ENCODE assay signal across 2 cellular contexts in genomic region chr5:175288048-175288621, GRCh38.
TF ChIP-seq lines count a peak whose summit lies in the region.

No MANE protein-coding gene starts in this region.

TF ChIP-seq in HEK293, 187 proteins besides CTCF, POLR2A, EP300 and RAD21 (continued from another document and continues in another):
- TF ChIP-seq ZFHX2 (tag by site-specific recombination; conservative IDR thresholded peaks at IDR 0.05) (no peak), ZNF23 (tag by site-specific recombination; IDR thresholded peaks at IDR 0.05; ENCODE audit: borderline replicate concordance) (no peak), ZNF549 (tag by site-specific recombination; IDR thresholded peaks at IDR 0.05) (0 out of 2 replicates have a peak, but pooled peaks have one; percentile 26), ZNF768 (tag by site-specific recombination; IDR thresholded peaks at IDR 0.05) (no peak), GLIS2 (tag by site-specific recombination; IDR thresholded peaks at IDR 0.05) (no peak), SCRT1 (tag by site-specific recombination; IDR thresholded peaks at IDR 0.05; ENCODE audit: borderline replicate concordance) (no peak), ZBTB48 (tag by site-specific recombination; IDR thresholded peaks at IDR 0.05) (peak; percentile 43; the same call in 1 of the 2 replicates), ZNF239 (tag by site-specific recombination; IDR thresholded peaks at IDR 0.05) (no peak), ZNF112 (tag by site-specific recombination; IDR thresholded peaks at IDR 0.05) (peak; percentile 78), ZNF473 (tag by site-specific recombination; IDR thresholded peaks at IDR 0.05) (no peak), ZNF76 (tag by site-specific recombination; IDR thresholded peaks at IDR 0.05; ENCODE audit: borderline replicate concordance, low read depth) (no peak), ZNF221 (tag by site-specific recombination; IDR thresholded peaks at IDR 0.05; ENCODE audit: borderline replicate concordance) (no peak), ZBTB21 (tag by site-specific recombination; IDR thresholded peaks at IDR 0.05) (no peak), ZNF169 (tag by site-specific recombination; IDR thresholded peaks at IDR 0.05) (no peak), OVOL3 (tag by site-specific recombination; IDR thresholded peaks at IDR 0.05) (no peak), ZNF501 (tag by site-specific recombination; IDR thresholded peaks at IDR 0.05) (0 out of 2 replicates have a peak, but pooled peaks have one; percentile 28), ZEB2 (tag by site-specific recombination; IDR thresholded peaks at IDR 0.05) (no peak), HIC1 (tag by site-specific recombination; IDR thresholded peaks at IDR 0.05) (0 out of 2 replicates have a peak, but pooled peaks have one; percentile 45), ZNF837 (tag by site-specific recombination; IDR thresholded peaks at IDR 0.05) (no peak), ZNF155 (tag by site-specific recombination; IDR thresholded peaks at IDR 0.05) (no peak), ZBTB20 (tag by site-specific recombination; IDR thresholded peaks at IDR 0.05) (0 out of 2 replicates have a peak, but pooled peaks have one; percentile 30), ZNF701 (tag by site-specific recombination; IDR thresholded peaks at IDR 0.05) (no peak), ZNF341 (tag by site-specific recombination; IDR thresholded peaks at IDR 0.05; ENCODE audit: low read depth) (no peak), ZNF830 (tag by site-specific recombination; IDR thresholded peaks at IDR 0.05; ENCODE audit: low read depth) (no peak), ZNF426 (tag by site-specific recombination; IDR thresholded peaks at IDR 0.05) (no peak), SALL2 (tag by site-specific recombination; IDR thresholded peaks at IDR 0.05; ENCODE audit: borderline replicate concordance) (no peak)
- TF ChIP-seq, protein P1, sequence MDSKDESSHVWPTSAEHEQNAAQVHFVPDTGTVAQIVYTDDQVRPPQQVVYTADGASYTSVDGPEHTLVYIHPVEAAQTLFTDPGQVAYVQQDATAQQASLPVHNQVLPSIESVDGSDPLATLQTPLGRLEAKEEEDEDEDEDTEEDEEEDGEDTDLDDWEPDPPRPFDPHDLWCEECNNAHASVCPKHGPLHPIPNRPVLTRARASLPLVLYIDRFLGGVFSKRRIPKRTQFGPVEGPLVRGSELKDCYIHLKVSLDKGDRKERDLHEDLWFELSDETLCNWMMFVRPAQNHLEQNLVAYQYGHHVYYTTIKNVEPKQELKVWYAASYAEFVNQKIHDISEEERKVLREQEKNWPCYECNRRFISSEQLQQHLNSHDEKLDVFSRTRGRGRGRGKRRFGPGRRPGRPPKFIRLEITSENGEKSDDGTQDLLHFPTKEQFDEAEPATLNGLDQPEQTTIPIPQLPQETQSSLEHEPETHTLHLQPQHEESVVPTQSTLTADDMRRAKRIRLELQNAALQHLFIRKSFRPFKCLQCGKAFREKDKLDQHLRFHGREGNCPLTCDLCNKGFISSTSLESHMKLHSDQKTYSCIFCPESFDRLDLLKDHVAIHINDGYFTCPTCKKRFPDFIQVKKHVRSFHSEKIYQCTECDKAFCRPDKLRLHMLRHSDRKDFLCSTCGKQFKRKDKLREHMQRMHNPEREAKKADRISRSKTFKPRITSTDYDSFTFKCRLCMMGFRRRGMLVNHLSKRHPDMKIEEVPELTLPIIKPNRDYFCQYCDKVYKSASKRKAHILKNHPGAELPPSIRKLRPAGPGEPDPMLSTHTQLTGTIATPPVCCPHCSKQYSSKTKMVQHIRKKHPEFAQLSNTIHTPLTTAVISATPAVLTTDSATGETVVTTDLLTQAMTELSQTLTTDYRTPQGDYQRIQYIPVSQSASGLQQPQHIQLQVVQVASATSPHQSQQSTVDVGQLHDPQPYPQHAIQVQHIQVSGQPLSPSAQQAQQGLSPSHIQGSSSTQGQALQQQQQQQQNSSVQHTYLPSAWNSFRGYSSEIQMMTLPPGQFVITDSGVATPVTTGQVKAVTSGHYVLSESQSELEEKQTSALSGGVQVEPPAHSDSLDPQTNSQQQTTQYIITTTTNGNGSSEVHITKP (tag by site-specific recombination; IDR thresholded peaks at IDR 0.05): peak; percentile 96
- TF ChIP-seq, protein P2, sequence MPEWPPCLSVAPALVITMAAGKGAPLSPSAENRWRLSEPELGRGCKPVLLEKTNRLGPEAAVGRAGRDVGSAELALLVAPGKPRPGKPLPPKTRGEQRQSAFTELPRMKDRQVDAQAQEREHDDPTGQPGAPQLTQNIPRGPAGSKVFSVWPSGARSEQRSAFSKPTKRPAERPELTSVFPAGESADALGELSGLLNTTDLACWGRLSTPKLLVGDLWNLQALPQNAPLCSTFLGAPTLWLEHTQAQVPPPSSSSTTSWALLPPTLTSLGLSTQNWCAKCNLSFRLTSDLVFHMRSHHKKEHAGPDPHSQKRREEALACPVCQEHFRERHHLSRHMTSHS (tag by site-specific recombination; IDR thresholded peaks at IDR 0.05): no peak
- TF ChIP-seq, protein P3, sequence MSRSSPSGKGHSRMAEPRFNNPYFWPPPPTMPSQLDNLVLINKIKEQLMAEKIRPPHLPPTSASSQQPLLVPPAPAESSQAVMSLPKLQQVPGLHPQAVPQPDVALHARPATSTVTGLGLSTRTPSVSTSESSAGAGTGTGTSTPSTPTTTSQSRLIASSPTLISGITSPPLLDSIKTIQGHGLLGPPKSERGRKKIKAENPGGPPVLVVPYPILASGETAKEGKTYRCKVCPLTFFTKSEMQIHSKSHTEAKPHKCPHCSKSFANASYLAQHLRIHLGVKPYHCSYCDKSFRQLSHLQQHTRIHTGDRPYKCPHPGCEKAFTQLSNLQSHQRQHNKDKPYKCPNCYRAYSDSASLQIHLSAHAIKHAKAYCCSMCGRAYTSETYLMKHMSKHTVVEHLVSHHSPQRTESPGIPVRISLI (tag by site-specific recombination; IDR thresholded peaks at IDR 0.05): 0 out of 2 replicates have a peak, but pooled peaks have one; percentile 5

TF ChIP-seq in SK-N-SH, 30 proteins besides CTCF, POLR2A, EP300 and RAD21 (continued from another document):
- TF ChIP-seq ZBTB33 (IDR thresholded peaks at IDR 0.05; ENCODE audit: borderline replicate concordance, low read depth): no peak
- peak; percentile 47; the same call in 1 of the 2 replicates for TF ChIP-seq FOSL2 (IDR thresholded peaks at IDR 0.05; ENCODE audit: borderline replicate concordance, low read depth)
